Comparison of ENCODE assay signal across 24 cellular contexts in the genomic region with DNA sequence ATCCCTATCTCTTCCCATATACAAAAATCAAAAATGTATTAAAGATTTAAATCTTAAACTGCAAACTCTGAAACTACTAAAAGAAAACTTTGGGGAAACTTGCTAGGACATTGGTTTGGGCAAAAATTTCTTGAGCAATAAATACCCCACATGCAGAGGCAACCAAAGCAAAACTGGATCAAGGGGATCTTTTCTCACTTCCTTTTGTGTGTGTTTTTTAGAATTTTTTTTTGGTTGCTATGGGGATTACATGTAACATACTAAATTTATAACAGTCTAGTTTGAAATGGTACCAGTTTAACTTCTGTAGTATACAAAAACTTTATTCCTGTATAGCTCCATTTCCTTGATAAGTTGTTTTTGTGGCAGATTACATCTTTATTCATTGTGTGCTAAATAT.
"Had no signal": no experiment of that assay in that cellular context is flagged by ENCODE, and none has a peak within 500 bp of the region (broad histone marks: within the 10 kb centered on the region; RNA-seq: fewer than 3 reads in every experiment).

No MANE protein-coding gene starts in this region.

- H3K4me3 Mint-ChIP-seq: activated naive CD8-positive, alpha-beta T cell treated with anti-CD3 and anti-CD28 coated beads, Interleukin-2, amount 50 U/mL, for 24 hours; activated T-helper 17 cell treated with anti-CD3 and anti-CD28 coated beads, Interleukin-2, amount 50 U/mL, for 72 hours; dendritic cell treated with granulocyte-macrophage colony-stimulating factor and Interleukin-4, amounts not matched to agents 40 ng/mL and 50 ng/mL, for 4 days; effector memory CD8-positive, alpha-beta T cell; nephron progenitor cell had no signal

- H3K4me1 Mint-ChIP-seq: nephron progenitor cell had no signal

- ATAC-seq: activated naive CD8-positive, alpha-beta T cell treated with anti-CD3 and anti-CD28 coated beads, Interleukin-2, amount 50 U/mL, for 24 hours; activated T-helper 17 cell treated with anti-CD3 and anti-CD28 coated beads, Interleukin-2, amount 50 U/mL, for 72 hours; effector memory CD8-positive, alpha-beta T cell; left ventricle myocardium superior had no signal

- DNase-seq: activated CD4-positive, alpha-beta T cell treated with anti-CD3 and anti-CD28 coated beads, Interleukin-2, amount 50 U/mL, for 1 hour; activated naive CD4-positive, alpha-beta T cell treated with Interleukin-2 at 50 U/mL for 16 hours; activated naive CD8-positive, alpha-beta T cell treated with anti-CD3 and anti-CD28 coated beads, Interleukin-2, amount 50 U/mL, for 24 hours; activated T-cell treated with anti-CD3 and anti-CD28 coated beads for 4 hours; cerebellar nuclear complex; effector memory CD8-positive, alpha-beta T cell; foreskin melanocyte; kidney glomerular epithelial cell; left ventricle myocardium superior; mesendoderm; nephron progenitor cell; occipital lobe; stimulated activated CD4-positive, alpha-beta T cell treated with anti-CD3 and anti-CD28 coated beads, Interleukin-15, amount 100 ng/mL, for 24 hours; stimulated activated CD4-positive, alpha-beta T cell treated with anti-CD3 and anti-CD28 coated beads, Interleukin-4, amount 100 ng/mL, for 1 hour; stimulated activated naive CD4-positive, alpha-beta T cell; tibial artery; uterus had no signal

- H3K27me3 Mint-ChIP-seq: activated naive CD8-positive, alpha-beta T cell treated with anti-CD3 and anti-CD28 coated beads, Interleukin-2, amount 50 U/mL, for 24 hours; activated T-helper 17 cell treated with anti-CD3 and anti-CD28 coated beads, Interleukin-2, amount 50 U/mL, for 72 hours; dendritic cell treated with granulocyte-macrophage colony-stimulating factor and Interleukin-4, amounts not matched to agents 40 ng/mL and 50 ng/mL, for 4 days; effector memory CD8-positive, alpha-beta T cell had no signal

- H3K27ac Mint-ChIP-seq: activated naive CD8-positive, alpha-beta T cell treated with anti-CD3 and anti-CD28 coated beads, Interleukin-2, amount 50 U/mL, for 24 hours; activated T-helper 17 cell treated with anti-CD3 and anti-CD28 coated beads, Interleukin-2, amount 50 U/mL, for 72 hours; dendritic cell treated with granulocyte-macrophage colony-stimulating factor and Interleukin-4, amounts not matched to agents 40 ng/mL and 50 ng/mL, for 4 days; nephron progenitor cell had no signal

- H3K27ac ChIP-seq: ascending aorta, breast epithelium, epithelial cell of prostate, right atrium auricular region, skin epidermis, tibial artery, uterus had no signal

- H3K9me3 Mint-ChIP-seq: activated naive CD8-positive, alpha-beta T cell treated with anti-CD3 and anti-CD28 coated beads, Interleukin-2, amount 50 U/mL, for 24 hours; activated T-helper 17 cell treated with anti-CD3 and anti-CD28 coated beads, Interleukin-2, amount 50 U/mL, for 72 hours; dendritic cell treated with granulocyte-macrophage colony-stimulating factor and Interleukin-4, amounts not matched to agents 40 ng/mL and 50 ng/mL, for 4 days; effector memory CD8-positive, alpha-beta T cell had no signal
